ENCODE assay signal across 8 cellular contexts in the genomic region with DNA sequence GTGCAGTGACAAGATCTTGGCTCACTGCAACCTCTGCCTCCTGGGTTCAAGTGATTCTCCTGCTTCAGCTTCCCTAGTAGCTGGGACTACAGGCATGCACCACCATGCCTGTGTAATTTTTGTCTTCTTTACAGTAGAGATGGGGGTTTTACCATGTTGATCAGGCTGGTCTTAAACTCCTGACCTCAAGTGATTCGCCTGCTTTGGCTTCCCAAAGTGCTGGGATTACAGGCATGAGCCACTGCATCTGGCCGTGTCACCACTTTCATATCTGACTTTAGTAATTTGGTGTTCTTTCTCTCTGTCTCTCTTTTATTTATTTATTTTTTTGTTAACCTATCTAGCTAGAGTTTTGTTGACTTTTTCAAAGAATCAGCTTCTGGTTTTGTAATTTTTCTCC.
DNase-seq lines count a peak whose midpoint lies in the region; ATAC-seq, FAIRE-seq and TF ChIP-seq lines count a peak whose summit lies in the region.
"Not testable (repeated sequence)": the region's sequence is repeated elsewhere in the genome, so short reads cannot be mapped to it uniquely, and the experiment has no call there.

No MANE protein-coding gene starts in this region.

- DNase-seq in A549 (ENCODE audit: low read depth in 1 of 2, low spot score in 1 of 2); GM23338 (ENCODE audit: low spot score); central memory CD8-positive, alpha-beta T cell (ENCODE audit: low spot score in 2 of 2): not testable (repeated sequence)
- peak; percentile 55 for DNase-seq in MG63
- DNase-seq in activated CD4-positive, alpha-beta T cell treated with anti-CD3 and anti-CD28 coated beads for 48 hours, result peak; percentile 14
- peak; percentile 31 for DNase-seq in fibroblast of peridontal ligament (ENCODE audit: extremely low read depth)
- DNase-seq in kidney tubule cell (ENCODE audit: low spot score), result peak; percentile 66
- peak; percentile 18 for DNase-seq in stromal cell of bone marrow (ENCODE audit: low read depth)

- TF ChIP-seq POLR2A in A549 (IDR thresholded peaks at IDR 0.05; ENCODE audit: low read length), result not testable (repeated sequence)

- not testable (repeated sequence) for H3K27ac ChIP-seq in A549; GM23338 (ENCODE audit: low read depth)

- not testable (repeated sequence) for H3K36me3 Mint-ChIP-seq in GM23338 (ENCODE audit: low read depth); central memory CD8-positive, alpha-beta T cell (ENCODE audit: insufficient read depth)

- TF ChIP-seq RAD21 in A549 (conservative IDR thresholded peaks at IDR 0.05 in 1 of 2, IDR thresholded peaks at IDR 0.05 in 1 of 2), result not testable (repeated sequence)

- not testable (repeated sequence) for H4K20me1 ChIP-seq in GM23338 (replicated peaks; ENCODE audit: insufficient read depth)

- H3K27me3 Mint-ChIP-seq in GM23338 (ENCODE audit: insufficient read depth, low read depth, poor library complexity); central memory CD8-positive, alpha-beta T cell: not testable (repeated sequence)

- not testable (repeated sequence) for TF ChIP-seq EP300 in A549 (IDR thresholded peaks at IDR 0.05)

- not testable (repeated sequence) for H3K79me2 ChIP-seq in GM23338 (replicated peaks; ENCODE audit: insufficient read depth)

- peak overlapping the region; percentile 61; the same call in 1 of the 2 replicates for H3K27ac Mint-ChIP-seq in GM23338
- H3K27ac Mint-ChIP-seq in central memory CD8-positive, alpha-beta T cell (ENCODE audit: low read depth), result peak overlapping the region; percentile 56

- not testable (repeated sequence) for H3K36me3 ChIP-seq in GM23338 (ENCODE audit: insufficient read depth)
- peaks cover 12% of the 10 kb centered on the region for H3K36me3 ChIP-seq in MG63

- POLR2A ChIA-PET in A549 (lab: Yijun Ruan, JAX), result not testable (repeated sequence)

- H3K4me1 ChIP-seq in A549, result peaks cover 13% of the 10 kb centered on the region; the same call in 2 of the 3 replicates
- H3K4me1 ChIP-seq in GM23338 (ENCODE audit: insufficient read depth), result not testable (repeated sequence)

- CTCF ChIA-PET in A549 (lab: Yijun Ruan, JAX), result interaction anchor here (0.8 to 3.4 kb wide), 3 partner anchors 18 to 35 kb away, joined by 3 to 17 read pairs (median 3); no protein-coding TSS in a partner anchor

- not testable (repeated sequence) for H2AFZ ChIP-seq in GM23338

- H3K9me3 ChIP-seq in A549, MG63: not testable (repeated sequence)

- not testable (repeated sequence) for H3K4me3 ChIP-seq in A549, GM23338, MG63

- H3K9me2 ChIP-seq in GM23338 (ENCODE audit: insufficient read depth), result not testable (repeated sequence)

- ATAC-seq in A549; GM23338; central memory CD8-positive, alpha-beta T cell (replicated peaks; ENCODE audit: extremely low read depth, poor library complexity, severe bottlenecking): not testable (repeated sequence)

- not testable (repeated sequence) for FAIRE-seq in A549 (lab: Jason Lieb, UNC)

- not testable (repeated sequence) for H3K4me3 Mint-ChIP-seq in GM23338; central memory CD8-positive, alpha-beta T cell

- 72% methylated on average over 2 of the region's 2 CpGs for WGBS in A549 (ENCODE audit: missing lambda C conversion rate)

- TF ChIP-seq CTCF in A549 (IDR thresholded peaks at IDR 0.05); GM23338 (conservative IDR thresholded peaks at IDR 0.05; ENCODE audit: low read depth in 2 of 2): not testable (repeated sequence)

- not testable (repeated sequence) for H3K4me1 Mint-ChIP-seq in GM23338
- H3K4me1 Mint-ChIP-seq in central memory CD8-positive, alpha-beta T cell, result peaks cover 18% of the 10 kb centered on the region

- not testable (repeated sequence) for H3K9me3 Mint-ChIP-seq in GM23338; central memory CD8-positive, alpha-beta T cell

- not testable (repeated sequence) for H3F3A ChIP-seq in GM23338 (replicated peaks; ENCODE audit: low read depth)

- not testable (repeated sequence) for H3K27me3 ChIP-seq in GM23338 (ENCODE audit: insufficient read depth); MG63

- peak overlapping the region; percentile 3; the same call in 1 of the 3 replicates for H3K4me2 ChIP-seq in A549
- not testable (repeated sequence) for H3K4me2 ChIP-seq in GM23338
